7 cellular contexts compared by ENCODE assay signal in the genomic region with DNA sequence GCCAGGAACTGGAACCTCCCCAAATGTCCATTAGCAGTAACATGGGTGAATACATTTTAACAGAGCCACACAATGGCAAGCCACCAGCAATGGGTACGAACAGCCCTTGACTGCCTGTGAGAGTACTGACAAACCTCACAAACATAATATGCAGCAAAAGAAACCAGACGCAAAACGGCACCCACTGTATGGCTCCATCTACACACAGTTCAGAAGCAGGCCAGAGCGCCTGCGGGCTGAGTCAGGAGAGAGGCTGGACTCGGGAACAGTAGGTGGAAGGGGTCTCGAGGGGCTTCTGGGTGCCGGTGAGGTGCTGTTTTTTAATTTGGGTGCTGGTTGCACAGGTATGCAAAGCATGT.
DNase-seq lines count a peak whose midpoint lies in the region; ATAC-seq and TF ChIP-seq lines count a peak whose summit lies in the region.

No MANE protein-coding gene starts in this region.

- H3K4me1 ChIP-seq in HEK293 (ENCODE audit: control insufficient read depth, insufficient read depth, low read length) (peaks cover 8% of the 10 kb centered on the region), right atrium auricular region (peaks cover 0 to 30% of the 10 kb centered on the region in 2 donors), spleen (peaks cover 9 to 52% (median 35%) of the 10 kb centered on the region in 6 donors)

- H3K36me3 Mint-ChIP-seq in activated CD4-positive, alpha-beta memory T cell treated with anti-CD3 and anti-CD28 coated beads for 36 hours = no peaks in the 10 kb centered on the region
- H3K36me3 Mint-ChIP-seq in CD14-positive monocyte = no peaks in the 10 kb centered on the region

- H3K27me3 ChIP-seq in right atrium auricular region = no peaks in the 10 kb centered on the region
- H3K27me3 ChIP-seq in spleen (replicated peaks in 1 of 7) = peaks cover 0 to 17% (median 0%) of the 10 kb centered on the region in 7 donors

- TF ChIP-seq POLR2A in spleen (IDR thresholded peaks at IDR 0.05) = no peak

- H3K4me3 Mint-ChIP-seq in activated CD4-positive, alpha-beta memory T cell treated with anti-CD3 and anti-CD28 coated beads for 36 hours = peak overlapping the region; percentile 76
- H3K4me3 Mint-ChIP-seq in CD14-positive monocyte = peak overlapping the region in 1 of 2 donors; percentile 59

- no peaks in the 10 kb centered on the region for H3K9me3 ChIP-seq in HEK293 (ENCODE audit: control insufficient read depth, insufficient read depth, low read depth, low read length)
- H3K9me3 ChIP-seq in right atrium auricular region = no peaks in the 10 kb centered on the region
- no peaks in the 10 kb centered on the region for H3K9me3 ChIP-seq in spleen

- no peak overlapping the region for H3K4me3 ChIP-seq in HEK293 (ENCODE audit: low read depth, low read length)
- H3K4me3 ChIP-seq in right atrium auricular region = peak overlapping the region in 1 of 2 donors; percentile 52
- peak overlapping the region in 2 of 8 donors; percentile 22 to 71 for H3K4me3 ChIP-seq in spleen

- no peak for TF ChIP-seq CTCF in HEK293 (tag by site-specific recombination; IDR thresholded peaks at IDR 0.05)
- TF ChIP-seq CTCF in right atrium auricular region (IDR thresholded peaks at IDR 0.05) = no peak
- no peak for TF ChIP-seq CTCF in spleen (IDR thresholded peaks at IDR 0.05 in 8 of 11, conservative IDR thresholded peaks at IDR 0.05 in 3 of 11)
- no peak for TF ChIP-seq CTCF in CD14-positive monocyte (IDR thresholded peaks at IDR 0.05)

- WGBS in spleen, 5 donors = 84 to 90% (median 86%) methylated on average over 8 of the region's 8 CpGs

- no peaks in the 10 kb centered on the region for H3K36me3 ChIP-seq in HEK293 (ENCODE audit: control insufficient read depth in 2 of 2, insufficient read depth in 1 of 2, low read length in 2 of 2)
- no peaks in the 10 kb centered on the region for H3K36me3 ChIP-seq in right atrium auricular region
- H3K36me3 ChIP-seq in spleen = no peaks in the 10 kb centered on the region

- POLR2A ChIA-PET in HEK293 (lab: Yijun Ruan, JAX) = interaction anchor here (1.0 to 3.4 kb wide), 3 partner anchors 10 to 77 kb away, joined by 3 to 50 read pairs (median 9); a partner anchor contains a TSS
- POLR2A ChIA-PET in activated CD4-positive, alpha-beta memory T cell treated with anti-CD3 and anti-CD28 coated beads for 36 hours (lab: Charles Lee) = interaction anchor here (1.1 to 3.9 kb wide), 4 partner anchors 13 to 80 kb away, joined by 4 to 44 read pairs (median 8); a partner anchor contains a TSS

- peak overlapping the region; percentile 71 for H3K27ac ChIP-seq in HEK293 (ENCODE audit: extremely low read depth, low read depth, low read length)
- peak overlapping the region; percentile 85 to 89 for H3K27ac ChIP-seq in right atrium auricular region
- peak overlapping the region in 6 of 8 donors; percentile 53 to 85 (median 77) for H3K27ac ChIP-seq in spleen

- H3K27ac Mint-ChIP-seq in activated CD4-positive, alpha-beta memory T cell treated with anti-CD3 and anti-CD28 coated beads for 36 hours = peak overlapping the region; percentile 86
- H3K27ac Mint-ChIP-seq in CD14-positive monocyte = peak overlapping the region in 2 of 7 donors; percentile 41 to 61

- peak; percentile 25 for DNase-seq in activated CD4-positive, alpha-beta memory T cell treated with anti-CD3 and anti-CD28 coated beads for 36 hours
- DNase-seq in right atrium auricular region (ENCODE audit: low spot score) = no peak
- no peak for DNase-seq in spleen
- DNase-seq in CD14-positive monocyte (ENCODE audit: low spot score) = no peak
- no peak for DNase-seq in GDM1 (lab: John Stamatoyannopoulos, UW)

- intact Hi-C loops in activated CD4-positive, alpha-beta memory T cell treated with anti-CD3 and anti-CD28 coated beads for 36 hours (cut with micrococcal nuclease) = no loop called here
- intact Hi-C loops in spleen (cut with DNase I; ENCODE audit: low total_unique reads) (no loop called here), CD14-positive monocyte (cut with micrococcal nuclease) (no loop called here)

- ATAC-seq in GM19455 (IDR thresholded peaks at IDR 0.05; ENCODE audit: unreplicated experiment) = no peak

- H3K4me1 Mint-ChIP-seq in activated CD4-positive, alpha-beta memory T cell treated with anti-CD3 and anti-CD28 coated beads for 36 hours (ENCODE audit: low read depth) = peaks cover 23% of the 10 kb centered on the region
- H3K4me1 Mint-ChIP-seq in CD14-positive monocyte = peaks cover 23% of the 10 kb centered on the region

- CTCF ChIA-PET in HEK293 (lab: Yijun Ruan, JAX) = interaction anchor here (0.7 kb wide), 1 partner anchor 9 kb away, joined by 3 read pairs; no protein-coding TSS in a partner anchor
- CTCF ChIA-PET in activated CD4-positive, alpha-beta memory T cell treated with anti-CD3 and anti-CD28 coated beads for 36 hours (lab: Charles Lee) = interaction anchor here (1.0 to 1.5 kb wide), 4 partner anchors 78 to 91 kb away, joined by 4 to 6 read pairs (median 5); no protein-coding TSS in a partner anchor

- no peaks in the 10 kb centered on the region for H3K9me3 Mint-ChIP-seq in activated CD4-positive, alpha-beta memory T cell treated with anti-CD3 and anti-CD28 coated beads for 36 hours
- peaks cover 0 to 2% (median 0%) of the 10 kb centered on the region in 7 donors for H3K9me3 Mint-ChIP-seq in CD14-positive monocyte

- no peaks in the 10 kb centered on the region for H3K27me3 Mint-ChIP-seq in activated CD4-positive, alpha-beta memory T cell treated with anti-CD3 and anti-CD28 coated beads for 36 hours
- peaks cover 2 to 7% (median 6%) of the 10 kb centered on the region in 3 donors for H3K27me3 Mint-ChIP-seq in CD14-positive monocyte (ENCODE audit: low read depth in 3 of 3)

TF ChIP-seq in HEK293, 187 proteins besides CTCF, POLR2A, EP300 and RAD21:
- TF ChIP-seq IKZF3 (tag by site-specific recombination; IDR thresholded peaks at IDR 0.05) (no peak), ZSCAN23 (tag by site-specific recombination; IDR thresholded peaks at IDR 0.05) (no peak), ZNF530 (tag by site-specific recombination; IDR thresholded peaks at IDR 0.05; ENCODE audit: low read depth) (no peak), ZNF366 (tag by site-specific recombination; conservative IDR thresholded peaks at IDR 0.05) (no peak), ZNF677 (tag by site-specific recombination; IDR thresholded peaks at IDR 0.05) (no peak)
- TF ChIP-seq, protein P1, sequence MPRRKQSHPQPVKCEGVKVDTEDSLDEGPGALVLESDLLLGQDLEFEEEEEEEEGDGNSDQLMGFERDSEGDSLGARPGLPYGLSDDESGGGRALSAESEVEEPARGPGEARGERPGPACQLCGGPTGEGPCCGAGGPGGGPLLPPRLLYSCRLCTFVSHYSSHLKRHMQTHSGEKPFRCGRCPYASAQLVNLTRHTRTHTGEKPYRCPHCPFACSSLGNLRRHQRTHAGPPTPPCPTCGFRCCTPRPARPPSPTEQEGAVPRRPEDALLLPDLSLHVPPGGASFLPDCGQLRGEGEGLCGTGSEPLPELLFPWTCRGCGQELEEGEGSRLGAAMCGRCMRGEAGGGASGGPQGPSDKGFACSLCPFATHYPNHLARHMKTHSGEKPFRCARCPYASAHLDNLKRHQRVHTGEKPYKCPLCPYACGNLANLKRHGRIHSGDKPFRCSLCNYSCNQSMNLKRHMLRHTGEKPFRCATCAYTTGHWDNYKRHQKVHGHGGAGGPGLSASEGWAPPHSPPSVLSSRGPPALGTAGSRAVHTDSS (tag by site-specific recombination; IDR thresholded peaks at IDR 0.05) = no peak
- TF ChIP-seq, protein P2, sequence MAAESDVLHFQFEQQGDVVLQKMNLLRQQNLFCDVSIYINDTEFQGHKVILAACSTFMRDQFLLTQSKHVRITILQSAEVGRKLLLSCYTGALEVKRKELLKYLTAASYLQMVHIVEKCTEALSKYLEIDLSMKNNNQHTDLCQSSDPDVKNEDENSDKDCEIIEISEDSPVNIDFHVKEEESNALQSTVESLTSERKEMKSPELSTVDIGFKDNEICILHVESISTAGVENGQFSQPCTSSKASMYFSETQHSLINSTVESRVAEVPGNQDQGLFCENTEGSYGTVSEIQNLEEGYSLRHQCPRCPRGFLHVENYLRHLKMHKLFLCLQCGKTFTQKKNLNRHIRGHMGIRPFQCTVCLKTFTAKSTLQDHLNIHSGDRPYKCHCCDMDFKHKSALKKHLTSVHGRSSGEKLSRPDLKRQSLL (tag by site-specific recombination; IDR thresholded peaks at IDR 0.05) = no peak
